Comparison of ENCODE assay signal across 8 cellular contexts in genomic region chr22:31661851-31662667, GRCh38. TPM values are rescaled to one million over a fixed set of nuclear protein-coding genes. Genes with fewer than 3 reads are reported as not detected.
DNase-seq lines count a peak whose midpoint lies in the region; ATAC-seq, FAIRE-seq and TF ChIP-seq lines count a peak whose summit lies in the region.

TSS of gene PISD (minus strand) at chr22:31662215. CDS start at chr22:31662208, 7 bp downstream.

- H3K27me3 Mint-ChIP-seq in Calu3 (ENCODE audit: unreplicated experiment), result no peaks in the 10 kb centered on the region

- peaks cover 19% of the 10 kb centered on the region for H3K4me1 ChIP-seq in OCI-LY3 (ENCODE audit: low read length)
- peaks cover 11% of the 10 kb centered on the region for H3K4me1 ChIP-seq in endothelial cell of umbilical vein (ENCODE audit: control insufficient read depth, extremely low read depth, insufficient read depth, low read length)

- no peaks in the 10 kb centered on the region for H3K27me3 ChIP-seq in OCI-LY3 (ENCODE audit: low read depth, low read length)
- H3K27me3 ChIP-seq in endothelial cell of umbilical vein (ENCODE audit: control insufficient read depth in 2 of 2, insufficient read depth in 2 of 2, low read length in 2 of 2), result no peaks in the 10 kb centered on the region

- peak within 1 kb of the TSS; percentile 99 for H3K27ac Mint-ChIP-seq in Calu3 (ENCODE audit: unreplicated experiment)

- H3K79me2 ChIP-seq in OCI-LY3 (ENCODE audit: low read length), result peaks cover 46% of the 10 kb centered on the region
- H3K79me2 ChIP-seq in endothelial cell of umbilical vein (ENCODE audit: control insufficient read depth, insufficient read depth, low read length), result peaks cover 42% of the 10 kb centered on the region

- peak; percentile 68 for TF ChIP-seq POLR2A in endothelial cell of umbilical vein (IDR thresholded peaks at IDR 0.05; ENCODE audit: low read depth, low read length)

- intact Hi-C loops in Calu3 (cut with micrococcal nuclease; ENCODE audit: unreplicated experiment) (loop anchor here (5.0 kb wide), 2 partner anchors 90 to 310 kb away; partner anchors contain the start of genes DEPDC5 and PRR14L), endothelial cell of umbilical vein (cut with micrococcal nuclease) (loop anchor here (1.0 to 2.0 kb wide), 3 partner anchors 15 to 88 kb away; partner anchors contain the start of gene PRR14L)

- BruUV-seq in Calu3 (replicated peaks; lab: Mats Ljungman, UMichigan) (no TSS peak), endothelial cell of umbilical vein (replicated peaks; lab: Mats Ljungman, UMichigan) (TSS peak; percentile 35)

- H3K9ac ChIP-seq in OCI-LY3 (ENCODE audit: low read length) (peak within 1 kb of the TSS; percentile 76), endothelial cell of umbilical vein (replicated peaks; ENCODE audit: extremely low read depth, insufficient read depth, low read length) (peak within 1 kb of the TSS; percentile 77)

- H3K4me3 ChIP-seq in OCI-LY3 (ENCODE audit: low read length) (peak within 1 kb of the TSS; percentile 90), endothelial cell of umbilical vein (replicated peaks in 1 of 3; ENCODE audit: insufficient read depth in 1 of 3, low read depth in 1 of 3, low read length in 3 of 3) (peak within 1 kb of the TSS; percentile 69 to 92 (median 90))

- ATAC-seq in GM21447 (IDR thresholded peaks at IDR 0.05; ENCODE audit: unreplicated experiment), result peak; percentile 67

- peaks cover 18% of the 10 kb centered on the region; the same call in 1 of the 2 replicates for H4K20me1 ChIP-seq in OCI-LY3 (ENCODE audit: insufficient read depth, low read length)
- H4K20me1 ChIP-seq in endothelial cell of umbilical vein (replicated peaks; ENCODE audit: control insufficient read depth, extremely low read depth, insufficient read depth, low read length), result no peaks in the 10 kb centered on the region

- peak; percentile 79 for FAIRE-seq in endothelial cell of umbilical vein (lab: Jason Lieb, UNC)

- dilution Hi-C loops in endothelial cell of umbilical vein (cut with MboI; ENCODE audit: extremely low pct_ligation_motif_present, low sequenced_read_pairs), result no loop called here

- TF ChIP-seq CTCF in Calu3 (IDR thresholded peaks at IDR 0.05; ENCODE audit: unreplicated experiment), result no peak
- no peak for TF ChIP-seq CTCF in OCI-LY3 (IDR thresholded peaks at IDR 0.05; ENCODE audit: low read depth, low read length)
- TF ChIP-seq CTCF in endothelial cell of umbilical vein (IDR thresholded peaks at IDR 0.05; ENCODE audit: extremely low read depth in 1 of 2, insufficient read depth in 1 of 2, low read depth in 1 of 2, low read length in 2 of 2), result no peak

- H3K4me1 Mint-ChIP-seq in Calu3 (ENCODE audit: low read depth, unreplicated experiment), result peaks cover 25% of the 10 kb centered on the region

- H3K9me1 ChIP-seq in endothelial cell of umbilical vein (replicated peaks; ENCODE audit: control insufficient read depth, extremely low read depth, insufficient read depth, low read length), result no peaks in the 10 kb centered on the region

- H3K4me2 ChIP-seq in OCI-LY3 (ENCODE audit: low read length), result peak within 1 kb of the TSS; percentile 91
- peak within 1 kb of the TSS; percentile 80 for H3K4me2 ChIP-seq in endothelial cell of umbilical vein (ENCODE audit: insufficient read depth, low read length)

- H3K36me3 Mint-ChIP-seq in Calu3 (ENCODE audit: insufficient read depth, unreplicated experiment), result peaks cover 35% of the 10 kb centered on the region

- DNase-seq in Calu3 (peak; percentile 97), HuH-7 (ENCODE audit: low spot score) (peak; percentile 95), activated T-cell treated with anti-CD3 and anti-CD28 coated beads for 1 hour (ENCODE audit: low read depth) (peak; percentile 94), endothelial cell of umbilical vein (ENCODE audit: low read depth, low spot score) (peak; percentile 96), middle frontal gyrus (ENCODE audit: extremely low spot score, low spot score) (peak; percentile 90)
- peak; percentile 92 to 97 for DNase-seq in stimulated activated CD8-positive, alpha-beta memory T cell treated with anti-CD3 and anti-CD28 coated beads, Interleukin-2, amount 100 ng/mL, for 48 hours (ENCODE audit: low read depth in 2 of 2)

- CTCF ChIA-PET in Calu3 (lab: Charles Lee) (interaction anchor here (0.7 to 2.7 kb wide), 5 partner anchors 9 to 308 kb away, joined by 3 to 13 read pairs (median 12); no protein-coding TSS in a partner anchor), endothelial cell of umbilical vein (lab: Charles Lee) (interaction anchor here (0.9 to 2.7 kb wide), 6 partner anchors 15 to 308 kb away, joined by 3 to 18 read pairs (median 4); no protein-coding TSS in a partner anchor)

- H3K36me3 ChIP-seq in OCI-LY3 (replicated peaks; ENCODE audit: low read depth, low read length) (no peaks in the 10 kb centered on the region), endothelial cell of umbilical vein (ENCODE audit: control insufficient read depth in 2 of 2, extremely low read depth in 1 of 2, insufficient read depth in 2 of 2, low read length in 2 of 2) (no peaks in the 10 kb centered on the region)

- H3K27ac ChIP-seq in OCI-LY3 (ENCODE audit: low read length) (peak within 1 kb of the TSS; percentile 84), endothelial cell of umbilical vein (ENCODE audit: insufficient read depth, low read depth, low read length) (peak within 1 kb of the TSS; percentile 63)

- H3K4me3 Mint-ChIP-seq in Calu3 (ENCODE audit: low read depth, unreplicated experiment), result peak within 1 kb of the TSS; percentile 93

- H3K9me3 ChIP-seq in OCI-LY3 (ENCODE audit: insufficient read depth, low read length), result no peaks in the 10 kb centered on the region
- no peaks in the 10 kb centered on the region for H3K9me3 ChIP-seq in endothelial cell of umbilical vein (replicated peaks; ENCODE audit: control insufficient read depth, insufficient read depth, low read length)

- no peaks in the 10 kb centered on the region for H3K9me3 Mint-ChIP-seq in Calu3 (ENCODE audit: low read depth, unreplicated experiment)

- POLR2A ChIA-PET in endothelial cell of umbilical vein (lab: Charles Lee), result interaction anchor here (0.6 to 1.2 kb wide), 2 partner anchors 15 to 149 kb away, joined by 3 read pairs; no protein-coding TSS in a partner anchor

- H2AFZ ChIP-seq in OCI-LY3 (ENCODE audit: low read depth, low read length) (peak within 1 kb of the TSS; percentile 95), endothelial cell of umbilical vein (ENCODE audit: low read depth, low read length) (peak within 1 kb of the TSS; percentile 93)

TF ChIP-seq in endothelial cell of umbilical vein, 7 proteins besides CTCF, POLR2A, EP300 and RAD21:
- TF ChIP-seq GATA2 (IDR thresholded peaks at IDR 0.05; ENCODE audit: insufficient read depth, insufficient read length, low read depth, low read length) (no peak), MAX (IDR thresholded peaks at IDR 0.05; ENCODE audit: insufficient read depth, insufficient read length) (peak; percentile 85), POLR2AphosphoS5 (IDR thresholded peaks at IDR 0.05; ENCODE audit: insufficient read depth, low read depth, low read length) (peak; percentile 71), JUN (IDR thresholded peaks at IDR 0.05; ENCODE audit: borderline replicate concordance, insufficient read depth, insufficient read length, low read depth) (peak; percentile 13), EZH2 (IDR thresholded peaks at IDR 0.05; ENCODE audit: borderline replicate concordance, low read depth, low read length, severe bottlenecking) (no peak), FOS (IDR thresholded peaks at IDR 0.05; ENCODE audit: borderline replicate concordance, insufficient read depth, low read length) (no peak), MYC (IDR thresholded peaks at IDR 0.05; ENCODE audit: low read depth, low read length) (no peak)

RNA-seq across cellular contexts. Expression of gene PISD, which starts in this region (rescaled TPM):
- 45.9 and 53.4 TPM in 2 replicates for total RNA-seq in Calu3 (2022)
- total RNA-seq in endothelial cell of umbilical vein, result 53.2 and 58.0 TPM in 2 replicates
- polyA plus RNA-seq in endothelial cell of umbilical vein, result 48.5 and 53.4 TPM in 2 replicates
- 39.8 and 39.9 TPM in 2 replicates for polyA plus RNA-seq in endothelial cell of umbilical vein (2011; cell fraction: cytosol; rRNA removed)
- 116 and 131 TPM in 2 replicates for polyA plus RNA-seq in endothelial cell of umbilical vein (2011; cell fraction: nucleus; rRNA removed)
- 36.2 and 37.9 TPM in 2 replicates for polyA plus RNA-seq in endothelial cell of umbilical vein (2012)
- 37.0 and 44.8 TPM in 2 replicates for polyA minus RNA-seq in endothelial cell of umbilical vein
- 8.7 TPM for polyA minus RNA-seq in endothelial cell of umbilical vein (2011; cell fraction: cytosol; rRNA and poly(A)+ RNA removed)
- 33.4 and 38.7 TPM in 2 replicates for polyA minus RNA-seq in endothelial cell of umbilical vein (2011; cell fraction: nucleus; rRNA and poly(A)+ RNA removed)

Comparison
In these comparisons a context has a peak if more than half of its experiments do, and no peak if none do; other contexts are left out.
1. Peak in every context shown above with its lines: DNase-seq, ATAC-seq, H3K4me3 ChIP-seq and H3K27ac ChIP-seq.